In genomic region chrX:107348990-107349389, GRCh38 we compare ENCODE assay signal across 29 cellular contexts.
"Had no signal": no experiment of that assay in that cellular context is flagged by ENCODE, and none has a peak within 500 bp of the region (broad histone marks: within the 10 kb centered on the region; RNA-seq: fewer than 3 reads in every experiment).

No MANE protein-coding gene starts in this region.

- H3K4me3 ChIP-seq: stomach, suprapubic skin, testis, thoracic aorta, thyroid gland, tibial artery, tibial nerve, transverse colon, upper lobe of left lung, upper lobe of right lung, uterus, vagina had no signal

- H3K36me3 ChIP-seq: stomach, suprapubic skin, thoracic aorta, thyroid gland, tibial artery, tibial nerve, transverse colon, upper lobe of left lung, upper lobe of right lung, uterus, vagina had no signal

- H3K27me3 ChIP-seq: suprapubic skin, testis, thyroid gland, tibial artery, tibial nerve, transverse colon, upper lobe of left lung, upper lobe of right lung, uterus, vagina had no signal

- H3K9me3 Mint-ChIP-seq: stimulated activated effector memory CD8-positive, alpha-beta T cell treated with anti-CD3 and anti-CD28 coated beads, Interleukin-12 subunit alpha, Interleukin-12 subunit beta, amount 100 ng/mL, for 72 hours; stimulated activated memory B cell treated with anti-CD40 and anti-IgM and Interleukin-4, amounts not matched to agents 10 μg/mL and 1 μg/mL and 100 μg/mL, for 72 hours; stimulated activated naive B cell treated with anti-CD40 and anti-IgM and Interleukin-4, amounts not matched to agents 10 μg/mL and 1 μg/mL and 100 μg/mL, for 72 hours; stimulated activated naive CD8-positive, alpha-beta T cell treated with anti-CD3 and anti-CD28 coated beads, Interleukin-15, amount 100 ng/mL, for 72 hours; stimulated activated naive CD8-positive, alpha-beta T cell treated with anti-CD3 and anti-CD28 coated beads, Interleukin-15, Interleukin-2, amounts not matched to agents 100 ng/mL and 50 ng/mL, for 24 hours; type B pancreatic cell had no signal

- H3K27me3 Mint-ChIP-seq: stimulated activated memory B cell treated with anti-CD40 and anti-IgM and Interleukin-4, amounts not matched to agents 10 μg/mL and 1 μg/mL and 100 μg/mL, for 72 hours had no signal

- H3K36me3 Mint-ChIP-seq: stimulated activated effector memory CD8-positive, alpha-beta T cell treated with anti-CD3 and anti-CD28 coated beads, Interleukin-12 subunit alpha, Interleukin-12 subunit beta, amount 100 ng/mL, for 72 hours; stimulated activated memory B cell treated with anti-CD40 and anti-IgM and Interleukin-4, amounts not matched to agents 10 μg/mL and 1 μg/mL and 100 μg/mL, for 72 hours; stimulated activated naive B cell treated with anti-CD40 and anti-IgM and Interleukin-4, amounts not matched to agents 10 μg/mL and 1 μg/mL and 100 μg/mL, for 72 hours; type B pancreatic cell had no signal

- H3K27ac Mint-ChIP-seq: stimulated activated effector memory CD8-positive, alpha-beta T cell treated with anti-CD3 and anti-CD28 coated beads, Interleukin-12 subunit alpha, Interleukin-12 subunit beta, amount 100 ng/mL, for 72 hours; stimulated activated memory B cell treated with anti-CD40 and anti-IgM and Interleukin-4, amounts not matched to agents 10 μg/mL and 1 μg/mL and 100 μg/mL, for 72 hours; stimulated activated naive B cell treated with anti-CD40 and anti-IgM and Interleukin-4, amounts not matched to agents 10 μg/mL and 1 μg/mL and 100 μg/mL, for 72 hours; stimulated activated naive CD8-positive, alpha-beta T cell treated with anti-CD3 and anti-CD28 coated beads, Interleukin-15, amount 100 ng/mL, for 72 hours; stimulated activated naive CD8-positive, alpha-beta T cell treated with anti-CD3 and anti-CD28 coated beads, Interleukin-15, Interleukin-2, amounts not matched to agents 100 ng/mL and 50 ng/mL, for 24 hours; type B pancreatic cell had no signal

- DNase-seq: stimulated activated CD4-positive, alpha-beta T cell treated with anti-CD3 and anti-CD28 coated beads, Interleukin-2, amount 100 ng/mL, for 48 hours; stimulated activated CD4-positive, alpha-beta T cell treated with anti-CD3 and anti-CD28 coated beads, Interleukin-4, amount 100 ng/mL, for 1 hour; stimulated activated CD4-positive, alpha-beta T cell treated with anti-CD3 and anti-CD28 coated beads, Interleukin-4, amount 100 ng/mL, for 24 hours; stimulated activated CD4-positive, alpha-beta T cell treated with anti-CD3 and anti-CD28 coated beads, Interleukin-4, amount 100 ng/mL, for 4 hours; stimulated activated CD8-positive, alpha-beta memory T cell treated with anti-CD3 and anti-CD28 coated beads, Interleukin-4, amount 100 ng/mL, for 48 hours; stimulated activated naive B cell treated with anti-CD40 and anti-IgM and Interleukin-4, amounts not matched to agents 10 μg/mL and 1 μg/mL and 100 μg/mL, for 72 hours; stimulated activated naive CD4-positive, alpha-beta T cell; stimulated activated naive CD4-positive, alpha-beta T cell treated with Interleukin-2 at 50 U/mL for 16 hours; stimulated activated naive CD8-positive, alpha-beta T cell treated with anti-CD3 and anti-CD28 coated beads, Interleukin-15, amount 100 ng/mL, for 72 hours; stimulated activated naive CD8-positive, alpha-beta T cell treated with anti-CD3 and anti-CD28 coated beads, Interleukin-15, Interleukin-2, amounts not matched to agents 100 U/mL and 50 U/mL, for 24 hours; stomach; substantia nigra; testis; thyroid gland; tibial artery; transverse colon; trophoblast cell; upper lobe of left lung; upper lobe of right lung; uterus had no signal

- H3K4me3 Mint-ChIP-seq: stimulated activated effector memory CD8-positive, alpha-beta T cell treated with anti-CD3 and anti-CD28 coated beads, Interleukin-12 subunit alpha, Interleukin-12 subunit beta, amount 100 ng/mL, for 72 hours; stimulated activated memory B cell treated with anti-CD40 and anti-IgM and Interleukin-4, amounts not matched to agents 10 μg/mL and 1 μg/mL and 100 μg/mL, for 72 hours; stimulated activated naive B cell treated with anti-CD40 and anti-IgM and Interleukin-4, amounts not matched to agents 10 μg/mL and 1 μg/mL and 100 μg/mL, for 72 hours; stimulated activated naive CD8-positive, alpha-beta T cell treated with anti-CD3 and anti-CD28 coated beads, Interleukin-15, amount 100 ng/mL, for 72 hours; stimulated activated naive CD8-positive, alpha-beta T cell treated with anti-CD3 and anti-CD28 coated beads, Interleukin-15, Interleukin-2, amounts not matched to agents 100 ng/mL and 50 ng/mL, for 24 hours; type B pancreatic cell had no signal

- H3K4me1 ChIP-seq: stomach, suprapubic skin, testis, thyroid gland, tibial artery, tibial nerve, transverse colon, upper lobe of left lung, upper lobe of right lung, uterus, vagina had no signal

- ATAC-seq: stimulated activated effector memory CD8-positive, alpha-beta T cell treated with anti-CD3 and anti-CD28 coated beads, Interleukin-12 subunit alpha, Interleukin-12 subunit beta, amount 100 ng/mL, for 72 hours; stimulated activated memory B cell treated with anti-CD40 and anti-IgM and Interleukin-4, amounts not matched to agents 10 μg/mL and 1 μg/mL and 100 μg/mL, for 72 hours; stimulated activated naive B cell treated with anti-CD40 and anti-IgM and Interleukin-4, amounts not matched to agents 10 μg/mL and 1 μg/mL and 100 μg/mL, for 72 hours; stimulated activated naive CD8-positive, alpha-beta T cell treated with anti-CD3 and anti-CD28 coated beads, Interleukin-15, amount 100 ng/mL, for 72 hours; stimulated activated naive CD8-positive, alpha-beta T cell treated with anti-CD3 and anti-CD28 coated beads, Interleukin-15, Interleukin-2, amounts not matched to agents 100 U/mL and 50 U/mL, for 24 hours; upper lobe of right lung had no signal

- H3K9me3 ChIP-seq: stomach, suprapubic skin, testis, thoracic aorta, thyroid gland, tibial artery, tibial nerve, transverse colon, upper lobe of left lung, upper lobe of right lung, uterus, vagina had no signal

- H3K4me1 Mint-ChIP-seq: stimulated activated effector memory CD8-positive, alpha-beta T cell treated with anti-CD3 and anti-CD28 coated beads, Interleukin-12 subunit alpha, Interleukin-12 subunit beta, amount 100 ng/mL, for 72 hours; stimulated activated memory B cell treated with anti-CD40 and anti-IgM and Interleukin-4, amounts not matched to agents 10 μg/mL and 1 μg/mL and 100 μg/mL, for 72 hours; stimulated activated naive B cell treated with anti-CD40 and anti-IgM and Interleukin-4, amounts not matched to agents 10 μg/mL and 1 μg/mL and 100 μg/mL, for 72 hours; stimulated activated naive CD8-positive, alpha-beta T cell treated with anti-CD3 and anti-CD28 coated beads, Interleukin-15, amount 100 ng/mL, for 72 hours had no signal

- H3K27ac ChIP-seq: stomach, suprapubic skin, testis, thoracic aorta, thyroid gland, tibial artery, tibial nerve, transverse colon, upper lobe of left lung, upper lobe of right lung, uterus, vagina had no signal

- FAIRE-seq: urothelium cell line had no signal
